20 cellular contexts compared by ENCODE assay signal in genomic region chr18:10201226-10201625, GRCh38.
"Had no signal": no experiment of that assay in that cellular context is flagged by ENCODE, and none has a peak within 500 bp of the region (broad histone marks: within the 10 kb centered on the region; RNA-seq: fewer than 3 reads in every experiment).

No MANE protein-coding gene starts in this region.

- H3K4me1 ChIP-seq: colonic mucosa, esophagus muscularis mucosa, gastrocnemius medialis had no signal

- H3K4me1 Mint-ChIP-seq: naive thymus-derived CD4-positive, alpha-beta T cell had no signal

- H3K4me3 Mint-ChIP-seq: naive thymus-derived CD4-positive, alpha-beta T cell had no signal

- H3K36me3 ChIP-seq: colonic mucosa, esophagus muscularis mucosa, gastrocnemius medialis, heart right ventricle, left lung, lower lobe of right lung had no signal

- H3K27me3 ChIP-seq: colonic mucosa, dorsolateral prefrontal cortex, esophagus muscularis mucosa, gastrocnemius medialis, heart right ventricle, left lung had no signal

- ATAC-seq: gastrocnemius medialis, heart right ventricle, left cardiac atrium, left ventricle myocardium superior, lower lobe of right lung had no signal

- H3K4me3 ChIP-seq: colonic mucosa, dorsolateral prefrontal cortex, esophagus muscularis mucosa, gastrocnemius medialis, heart right ventricle, left lung, lower lobe of right lung had no signal

- H3K9me3 ChIP-seq: colonic mucosa, esophagus muscularis mucosa, gastrocnemius medialis, heart right ventricle, left lung, lower lobe of right lung had no signal

- DNase-seq: colonic mucosa; cortex of kidney; dermis blood vessel endothelial cell; dorsolateral prefrontal cortex; effector CD4-positive, alpha-beta T cell; effector memory CD4-positive, alpha-beta T cell; foreskin melanocyte; gastrocnemius medialis; glutamatergic neuron; head of caudate nucleus; heart right ventricle; hippocampal formation; left cardiac atrium; left lung; left ventricle myocardium superior; lower lobe of right lung; mesenchymal stem cell; midbrain; naive thymus-derived CD4-positive, alpha-beta T cell had no signal

- H3K27ac Mint-ChIP-seq: naive thymus-derived CD4-positive, alpha-beta T cell had no signal

- H3K36me3 Mint-ChIP-seq: naive thymus-derived CD4-positive, alpha-beta T cell had no signal

- H3K27ac ChIP-seq: colonic mucosa, dorsolateral prefrontal cortex, esophagus muscularis mucosa, gastrocnemius medialis, heart right ventricle, left lung, lower lobe of right lung had no signal
